ENCODE assay signal across 1 cellular context in the genomic region with DNA sequence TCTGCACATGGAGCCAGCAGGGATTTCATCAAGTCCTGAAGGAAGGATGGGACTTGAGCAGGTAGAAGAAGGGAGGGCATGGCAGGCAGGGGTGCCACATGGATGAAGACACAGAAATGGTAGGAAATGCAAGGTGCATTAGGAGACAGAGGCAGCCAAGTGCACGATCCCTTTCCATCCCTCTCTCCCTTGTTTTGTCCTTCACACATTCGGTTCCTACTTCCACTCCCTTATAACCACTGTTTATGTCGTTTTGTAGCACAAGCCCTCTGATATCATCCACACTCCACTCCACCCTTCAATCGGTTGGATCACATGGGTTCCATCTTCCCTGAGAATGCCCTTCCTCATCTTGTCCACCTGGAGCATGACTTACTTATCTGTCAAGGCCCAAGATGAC.
TF ChIP-seq lines count a peak whose summit lies in the region.

No MANE protein-coding gene starts in this region.

TF ChIP-seq in SK-N-SH, 30 proteins besides CTCF, POLR2A, EP300 and RAD21:
- TF ChIP-seq GATA2 (CRISPR knock-in tag; IDR thresholded peaks at IDR 0.05) (no peak), USF2 (IDR thresholded peaks at IDR 0.05; ENCODE audit: borderline replicate concordance, low read depth, low read length) (no peak), FOXJ3 (CRISPR knock-in tag; IDR thresholded peaks at IDR 0.05) (no peak), RFX5 (IDR thresholded peaks at IDR 0.05; ENCODE audit: low read length) (no peak), MEF2A (IDR thresholded peaks at IDR 0.05; ENCODE audit: borderline replicate concordance, low read depth) (no peak), SMC3 (IDR thresholded peaks at IDR 0.05; ENCODE audit: low read depth, low read length) (no peak), FOSL2 (IDR thresholded peaks at IDR 0.05; ENCODE audit: borderline replicate concordance, low read depth) (no peak), FOXM1 (IDR thresholded peaks at IDR 0.05; ENCODE audit: low read depth) (no peak), ELF1 (IDR thresholded peaks at IDR 0.05) (no peak), PBX3 (IDR thresholded peaks at IDR 0.05) (no peak), USF1 (IDR thresholded peaks at IDR 0.05; ENCODE audit: borderline replicate concordance, low read depth) (no peak), NRF1 (IDR thresholded peaks at IDR 0.05; ENCODE audit: low read depth, low read length) (no peak), TAF1 (IDR thresholded peaks at IDR 0.05; ENCODE audit: borderline replicate concordance, low read depth, low read length) (no peak), YY1 (IDR thresholded peaks at IDR 0.05; ENCODE audit: low read depth) (no peak), JUND (IDR thresholded peaks at IDR 0.05) (no peak)
- TF ChIP-seq, protein P1, sequence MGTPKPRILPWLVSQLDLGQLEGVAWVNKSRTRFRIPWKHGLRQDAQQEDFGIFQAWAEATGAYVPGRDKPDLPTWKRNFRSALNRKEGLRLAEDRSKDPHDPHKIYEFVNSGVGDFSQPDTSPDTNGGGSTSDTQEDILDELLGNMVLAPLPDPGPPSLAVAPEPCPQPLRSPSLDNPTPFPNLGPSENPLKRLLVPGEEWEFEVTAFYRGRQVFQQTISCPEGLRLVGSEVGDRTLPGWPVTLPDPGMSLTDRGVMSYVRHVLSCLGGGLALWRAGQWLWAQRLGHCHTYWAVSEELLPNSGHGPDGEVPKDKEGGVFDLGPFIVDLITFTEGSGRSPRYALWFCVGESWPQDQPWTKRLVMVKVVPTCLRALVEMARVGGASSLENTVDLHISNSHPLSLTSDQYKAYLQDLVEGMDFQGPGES (IDR thresholded peaks at IDR 0.05; ENCODE audit: low read depth, low read length), result no peak
